9 cellular contexts compared by ENCODE assay signal in genomic region chr6:111683749-111684267, GRCh38.
DNase-seq lines count a peak whose midpoint lies in the region; ATAC-seq, FAIRE-seq and TF ChIP-seq lines count a peak whose summit lies in the region.
"Had no signal": no experiment of that assay in that cellular context is flagged by ENCODE, and none has a peak within 500 bp of the region (broad histone marks: within the 10 kb centered on the region; RNA-seq: fewer than 3 reads in every experiment).

No MANE protein-coding gene starts in this region.

- peaks cover 3 to 21% of the 10 kb centered on the region in 2 donors for H3K4me1 ChIP-seq in small intestine (ENCODE audit: control insufficient read depth in 2 of 2, insufficient read depth in 1 of 2, low read depth in 1 of 2, low read length in 1 of 2)

- WGBS in small intestine, 3 donors, result 51 to 68% (median 56%) methylated on average over 5 of the region's 5 CpGs

- TF ChIP-seq CTCF in cardiac fibroblast (IDR thresholded peaks at IDR 0.05; ENCODE audit: low read depth, low read length), result no peak

- no peaks in the 10 kb centered on the region for H3K9me3 ChIP-seq in small intestine (ENCODE audit: control insufficient read depth, low read depth)

- DNase-seq in LHCN-M2 (ENCODE audit: low read depth), result peak; percentile 77
- DNase-seq in cardiac fibroblast (ENCODE audit: low read depth in 2 of 2), result peak; percentile 98 to 99
- DNase-seq in left lobe of liver (ENCODE audit: low spot score), result no peak
- DNase-seq in substantia nigra (lab: John Stamatoyannopoulos, UW), result no peak
- no peak for DNase-seq in small intestine
- no peak for DNase-seq in HuH-7 (ENCODE audit: low spot score)
- no peak for DNase-seq in NCI-H1105 treated with DMSO at 0.1 percent for 48 hours (lab: John Stamatoyannopoulos, UW)
- DNase-seq: NCI-H1417; stimulated activated CD4-positive, alpha-beta T cell treated with anti-CD3 and anti-CD28 coated beads, Interleukin-1b, Interleukin-23, amount 100 ng/mL, for 48 hours had no signal

- H3K4me3 ChIP-seq in cardiac fibroblast (replicated peaks in 1 of 2; ENCODE audit: low read depth in 2 of 2, low read length in 2 of 2) (no peak overlapping the region), small intestine (ENCODE audit: low read depth in 1 of 2, low read length in 2 of 2) (no peak overlapping the region)

- no peaks in the 10 kb centered on the region for H3K36me3 ChIP-seq in small intestine (ENCODE audit: control insufficient read depth in 2 of 2, insufficient read depth in 2 of 2, low read length in 2 of 2)

- H3K27ac ChIP-seq in substantia nigra (ENCODE audit: low read depth, low read length, poor library complexity, severe bottlenecking) (peak overlapping the region; percentile 63), small intestine (ENCODE audit: low read depth in 1 of 2, low read length in 1 of 2) (peak overlapping the region in 1 of 2 donors; percentile 85)

- no peaks in the 10 kb centered on the region for H3K27me3 ChIP-seq in small intestine (ENCODE audit: control insufficient read depth in 2 of 2, insufficient read depth in 2 of 2, low read length in 2 of 2)

- peak; percentile 52 for ATAC-seq in left lobe of liver

- no peak for FAIRE-seq in small intestine (lab: Jason Lieb, UNC)

Comparison
In these comparisons a context has a peak if more than half of its experiments do, and no peak if none do; other contexts are left out.
1. DNase-seq: peak in LHCN-M2 (single experiment) and cardiac fibroblast (2 of 2); none in left lobe of liver (single experiment), substantia nigra (0 of 49), small intestine (single experiment), HuH-7 (single experiment) and NCI-H1105 treated with DMSO at 0.1 percent for 48 hours (single experiment).